In genomic region chr22:45885171-45885840, GRCh38 we compare ENCODE assay signal across 13 cellular contexts.
"Had no signal": no experiment of that assay in that cellular context is flagged by ENCODE, and none has a peak within 500 bp of the region (broad histone marks: within the 10 kb centered on the region; RNA-seq: fewer than 3 reads in every experiment).

No MANE protein-coding gene starts in this region.

- H3K4me3 ChIP-seq: esophagus muscularis mucosa, pancreas, smooth muscle cell had no signal

- DNase-seq: activated CD4-positive, alpha-beta memory T cell treated with anti-CD3 and anti-CD28 coated beads, Interleukin-2, amount 10 ng/mL, durations not matched to agents 7 days and 5 days; activated CD4-positive, alpha-beta T cell treated with anti-CD3 and anti-CD28 coated beads for 1 hour; amniotic stem cell; brain microvascular endothelial cell; cerebellar nuclear complex; SHP77; stimulated activated naive CD4-positive, alpha-beta T cell had no signal

- H3K27ac Mint-ChIP-seq: activated CD4-positive, alpha-beta memory T cell treated with anti-CD3 and anti-CD28 coated beads, Interleukin-2, amount 10 ng/mL, durations not matched to agents 7 days and 5 days; activated naive CD4-positive, alpha-beta T cell treated with anti-CD3 and anti-CD28 coated beads, Interleukin-2, amount 50 U/mL, for 72 hours; activated T-helper 1 cell treated with anti-CD3 and anti-CD28 coated beads, Interleukin-12 subunit alpha, Interleukin-12 subunit beta, Interleukin-2, Interleukin-4 antibody, amounts not matched to agents 30 ng/mL and 10 ng/mL and 1 ng/mL, durations not matched to agents 14 hours and 24 hours and 36 hours had no signal

- H3K36me3 Mint-ChIP-seq: activated naive CD4-positive, alpha-beta T cell treated with anti-CD3 and anti-CD28 coated beads, Interleukin-2, amount 50 U/mL, for 72 hours had no signal

- H3K36me3 ChIP-seq: brain microvascular endothelial cell, esophagus muscularis mucosa, pancreas had no signal

- H3K4me1 Mint-ChIP-seq: activated CD4-positive, alpha-beta memory T cell treated with anti-CD3 and anti-CD28 coated beads, Interleukin-2, amount 10 ng/mL, durations not matched to agents 7 days and 5 days had no signal

- H3K4me1 ChIP-seq: pancreas had no signal

- H3K27ac ChIP-seq: brain microvascular endothelial cell, esophagus muscularis mucosa, pancreas had no signal

- H3K9me3 Mint-ChIP-seq: activated CD4-positive, alpha-beta memory T cell treated with anti-CD3 and anti-CD28 coated beads, Interleukin-2, amount 10 ng/mL, durations not matched to agents 7 days and 5 days; activated naive CD4-positive, alpha-beta T cell treated with anti-CD3 and anti-CD28 coated beads, Interleukin-2, amount 50 U/mL, for 72 hours; activated T-helper 1 cell treated with anti-CD3 and anti-CD28 coated beads, Interleukin-12 subunit alpha, Interleukin-12 subunit beta, Interleukin-2, Interleukin-4 antibody, amounts not matched to agents 30 ng/mL and 10 ng/mL and 1 ng/mL, durations not matched to agents 14 hours and 24 hours and 36 hours; neural crest cell had no signal

- H3K9me3 ChIP-seq: esophagus muscularis mucosa, pancreas had no signal

- ATAC-seq: activated naive CD4-positive, alpha-beta T cell treated with anti-CD3 and anti-CD28 coated beads, Interleukin-2, amount 50 U/mL, for 72 hours had no signal

- H3K27me3 ChIP-seq: pancreas had no signal

- H3K4me3 Mint-ChIP-seq: activated CD4-positive, alpha-beta memory T cell treated with anti-CD3 and anti-CD28 coated beads, Interleukin-2, amount 10 ng/mL, durations not matched to agents 7 days and 5 days; activated T-helper 1 cell treated with anti-CD3 and anti-CD28 coated beads, Interleukin-12 subunit alpha, Interleukin-12 subunit beta, Interleukin-2, Interleukin-4 antibody, amounts not matched to agents 30 ng/mL and 10 ng/mL and 1 ng/mL, durations not matched to agents 14 hours and 24 hours and 36 hours; neural crest cell had no signal
